ENCODE assay signal across 9 cellular contexts in genomic region chr11:128551641-128552335, GRCh38. TPM values are rescaled to one million over a fixed set of nuclear protein-coding genes. Genes with fewer than 3 reads are reported as not detected.
A peak's percentile ranks its signal among the peaks of the same experiment; 100 is the strongest.
DNase-seq lines count a peak whose midpoint lies in the region; ATAC-seq lines count a peak whose summit lies in the region.
"Had no signal": no experiment of that assay in that cellular context is flagged by ENCODE, and none has a peak within 500 bp of the region (broad histone marks: within the 10 kb centered on the region; RNA-seq: fewer than 3 reads in every experiment).

No MANE protein-coding gene starts in this region.

- H3K4me3 Mint-ChIP-seq in activated T-cell treated with anti-CD3 and anti-CD28 coated beads, Interleukin-2, amount 50 U/mL, for 4 hours: peak overlapping the region; percentile 35
- H3K4me3 Mint-ChIP-seq in stimulated activated memory B cell treated with anti-CD40 and anti-IgM and Interleukin-4, amounts not matched to agents 10 μg/mL and 1 μg/mL and 100 μg/mL, for 72 hours: peak overlapping the region; percentile 70

- no peaks in the 10 kb centered on the region for H3K27me3 Mint-ChIP-seq in activated T-cell treated with anti-CD3 and anti-CD28 coated beads, Interleukin-2, amount 50 U/mL, for 4 hours (ENCODE audit: low read depth)
- no peaks in the 10 kb centered on the region for H3K27me3 Mint-ChIP-seq in stimulated activated memory B cell treated with anti-CD40 and anti-IgM and Interleukin-4, amounts not matched to agents 10 μg/mL and 1 μg/mL and 100 μg/mL, for 72 hours

- H3K9me3 Mint-ChIP-seq in activated T-cell treated with anti-CD3 and anti-CD28 coated beads, Interleukin-2, amount 50 U/mL, for 4 hours: no peaks in the 10 kb centered on the region
- H3K9me3 Mint-ChIP-seq in stimulated activated memory B cell treated with anti-CD40 and anti-IgM and Interleukin-4, amounts not matched to agents 10 μg/mL and 1 μg/mL and 100 μg/mL, for 72 hours: no peaks in the 10 kb centered on the region

- no peak for DNase-seq in activated T-cell treated with anti-CD3 and anti-CD28 coated beads, Interleukin-2, amount 50 U/mL, for 4 hours
- no peak for DNase-seq in activated T-cell treated with anti-CD3 and anti-CD28 coated beads for 4 hours
- DNase-seq in SKM-1 treated with dmso at 0.1 percent for 144 hours (lab: John Stamatoyannopoulos, UW; ENCODE audit: unreplicated experiment): peak; percentile 58
- no peak for DNase-seq in GM03348 (ENCODE audit: low spot score)
- no peak for DNase-seq in hippocampal formation (lab: John Stamatoyannopoulos, UW)
- DNase-seq in DMS 273 (lab: John Stamatoyannopoulos, UW; ENCODE audit: unreplicated experiment): no peak
- DNase-seq: NCI-H2029 treated with DMSO at 0.1 percent for 48 hours had no signal

- peak overlapping the region; percentile 89 for H3K27ac Mint-ChIP-seq in stimulated activated memory B cell treated with anti-CD40 and anti-IgM and Interleukin-4, amounts not matched to agents 10 μg/mL and 1 μg/mL and 100 μg/mL, for 72 hours

- H3K4me1 Mint-ChIP-seq in activated T-cell treated with anti-CD3 and anti-CD28 coated beads, Interleukin-2, amount 50 U/mL, for 4 hours (ENCODE audit: low read depth): peaks cover 72% of the 10 kb centered on the region
- peaks cover 73% of the 10 kb centered on the region for H3K4me1 Mint-ChIP-seq in stimulated activated memory B cell treated with anti-CD40 and anti-IgM and Interleukin-4, amounts not matched to agents 10 μg/mL and 1 μg/mL and 100 μg/mL, for 72 hours

- peak; percentile 84 to 87 for ATAC-seq in activated T-cell treated with anti-CD3 and anti-CD28 coated beads, Interleukin-2, amount 50 U/mL, for 4 hours
- ATAC-seq in HG02763 (IDR thresholded peaks at IDR 0.05; ENCODE audit: unreplicated experiment): peak; percentile 56
- peak; percentile 71 for ATAC-seq in stimulated activated memory B cell treated with anti-CD40 and anti-IgM and Interleukin-4, amounts not matched to agents 10 μg/mL and 1 μg/mL and 100 μg/mL, for 72 hours

- H3K36me3 Mint-ChIP-seq in activated T-cell treated with anti-CD3 and anti-CD28 coated beads, Interleukin-2, amount 50 U/mL, for 4 hours (ENCODE audit: insufficient read depth): no peaks in the 10 kb centered on the region
- no peaks in the 10 kb centered on the region for H3K36me3 Mint-ChIP-seq in stimulated activated memory B cell treated with anti-CD40 and anti-IgM and Interleukin-4, amounts not matched to agents 10 μg/mL and 1 μg/mL and 100 μg/mL, for 72 hours

RNA-seq across cellular contexts. Expression of gene ETS1, which starts 35.6 kb away (rescaled TPM):
- total RNA-seq in activated T-cell treated with anti-CD3 and anti-CD28 coated beads, Interleukin-2, amount 50 U/mL, for 4 hours: 100 to 1,000 TPM; 246 to 299 (median 258) TPM
